Comparison of ENCODE assay signal across 18 cellular contexts in the genomic region with DNA sequence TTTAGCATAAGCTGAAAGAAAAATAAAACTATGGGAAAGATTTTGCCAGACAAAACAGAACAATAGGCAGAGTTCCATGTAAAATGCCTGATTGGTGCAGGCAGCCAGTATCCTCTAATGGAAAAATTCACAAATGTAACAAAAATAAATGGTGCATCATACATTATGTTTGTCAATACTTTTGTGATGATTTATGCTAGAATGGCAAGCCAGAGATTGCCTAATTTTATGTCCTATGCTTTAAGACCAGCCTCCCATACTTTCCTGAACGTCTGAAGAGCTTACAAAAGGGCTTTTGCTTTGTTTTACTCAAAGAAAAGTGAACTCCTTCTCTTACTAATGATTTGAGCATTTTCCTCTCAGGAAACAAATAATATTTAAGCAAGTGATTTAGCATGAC.
A peak's percentile ranks its signal among the peaks of the same experiment; 100 is the strongest.
DNase-seq lines count a peak whose midpoint lies in the region; ATAC-seq and TF ChIP-seq lines count a peak whose summit lies in the region.
"Had no signal": no experiment of that assay in that cellular context is flagged by ENCODE, and none has a peak within 500 bp of the region (broad histone marks: within the 10 kb centered on the region; RNA-seq: fewer than 3 reads in every experiment).

No MANE protein-coding gene starts in this region.

- peaks cover 9% of the 10 kb centered on the region for H3K9me3 Mint-ChIP-seq in chondrocyte (ENCODE audit: low read depth)
- H3K9me3 Mint-ChIP-seq in activated CD4-positive, alpha-beta T cell treated with anti-CD3 and anti-CD28 coated beads, Interleukin-2, amount 10 ng/mL, durations not matched to agents 7 days and 5 days, result no peaks in the 10 kb centered on the region

- no peak for ATAC-seq in gastrocnemius medialis
- ATAC-seq: GM12878, GM23338, K562 had no signal

- intact Hi-C loops in gastrocnemius medialis (cut with DNase I; ENCODE audit: low total_unique reads), result no loop called here

- H3K27me3 ChIP-seq in smooth muscle cell (ENCODE audit: low read depth), result no peaks in the 10 kb centered on the region
- H3K27me3 ChIP-seq in gastrocnemius medialis, result no peaks in the 10 kb centered on the region

- no peak for TF ChIP-seq POLR2A in gastrocnemius medialis (IDR thresholded peaks at IDR 0.05)

- DNase-seq in HCEC 1CT (peak; percentile 50), chondrocyte (ENCODE audit: low spot score) (no peak), fibroblast of the aortic adventitia (ENCODE audit: low read depth) (peak; percentile 38), smooth muscle cell (lab: John Stamatoyannopoulos, UW; ENCODE audit: unreplicated experiment) (no peak), gastrocnemius medialis (no peak), AML-193 (lab: John Stamatoyannopoulos, UW) (no peak)
- no peak for DNase-seq in activated CD4-positive, alpha-beta T cell treated with anti-CD3 and anti-CD28 coated beads, Interleukin-2, amount 10 ng/mL, durations not matched to agents 7 days and 5 days
- DNase-seq: DND-41, MV-4-11, NCI-H1417 treated with DMSO at 0.1 percent for 48 hours, NCI-H2029, NCI-H2171, NCI-H446 treated with DMSO at 0.1 percent for 48 hours had no signal

- TF ChIP-seq CTCF in chondrocyte (IDR thresholded peaks at IDR 0.05) (no peak), fibroblast of the aortic adventitia (IDR thresholded peaks at IDR 0.05; ENCODE audit: insufficient read depth, low read length) (no peak), smooth muscle cell (IDR thresholded peaks at IDR 0.05; ENCODE audit: borderline replicate concordance, insufficient read depth, poor library complexity, severe bottlenecking) (no peak), gastrocnemius medialis (IDR thresholded peaks at IDR 0.05 in 4 of 5, conservative IDR thresholded peaks at IDR 0.05 in 1 of 5) (no peak)

- peak overlapping the region; percentile 27 for H2AFZ ChIP-seq in smooth muscle cell (ENCODE audit: low read depth)
- H2AFZ ChIP-seq: GM23338 had no signal

- POLR2A ChIA-PET in activated CD4-positive, alpha-beta T cell treated with anti-CD3 and anti-CD28 coated beads, Interleukin-2, amount 10 ng/mL, durations not matched to agents 7 days and 5 days (lab: Charles Lee), result no interaction called here

- H3K27ac ChIP-seq in smooth muscle cell (ENCODE audit: low read depth) (peak overlapping the region; percentile 17), gastrocnemius medialis (no peak overlapping the region)
- H3K27ac ChIP-seq: C4-2B, RWPE1 had no signal

- no peak overlapping the region for H3K4me3 ChIP-seq in fibroblast of the aortic adventitia (ENCODE audit: low read depth, low read length)
- H3K4me3 ChIP-seq in smooth muscle cell, result no peak overlapping the region
- no peak overlapping the region for H3K4me3 ChIP-seq in gastrocnemius medialis
- H3K4me3 ChIP-seq: GM12878, GM23338, K562 had no signal

- no peak overlapping the region for H3K4me3 Mint-ChIP-seq in chondrocyte (ENCODE audit: unreplicated experiment)
- no peak overlapping the region for H3K4me3 Mint-ChIP-seq in activated CD4-positive, alpha-beta T cell treated with anti-CD3 and anti-CD28 coated beads, Interleukin-2, amount 10 ng/mL, durations not matched to agents 7 days and 5 days
- H3K4me3 Mint-ChIP-seq: GM23338 had no signal

- in situ Hi-C loops in gastrocnemius medialis (cut with MboI; ENCODE audit: low sequenced_read_pairs in 4 of 4), result no loop called here

- H3K4me2 ChIP-seq in smooth muscle cell, result no peak overlapping the region
- H3K4me2 ChIP-seq: GM23338 had no signal

- WGBS in smooth muscle cell (ENCODE audit: low lambda C conversion rate), result 63% methylated on average over 1 of the region's 1 CpG

- H3K27ac Mint-ChIP-seq in chondrocyte (ENCODE audit: unreplicated experiment), result peak overlapping the region; percentile 92
- H3K27ac Mint-ChIP-seq in activated CD4-positive, alpha-beta T cell treated with anti-CD3 and anti-CD28 coated beads, Interleukin-2, amount 10 ng/mL, durations not matched to agents 7 days and 5 days, result no peak overlapping the region
- H3K27ac Mint-ChIP-seq: GM23338 had no signal

- H3F3A ChIP-seq in smooth muscle cell (ENCODE audit: low read depth), result no peaks in the 10 kb centered on the region

- peaks cover 79% of the 10 kb centered on the region for H3K4me1 Mint-ChIP-seq in chondrocyte (ENCODE audit: low read depth)
- H3K4me1 Mint-ChIP-seq in activated CD4-positive, alpha-beta T cell treated with anti-CD3 and anti-CD28 coated beads, Interleukin-2, amount 10 ng/mL, durations not matched to agents 7 days and 5 days, result no peaks in the 10 kb centered on the region

- H3K4me1 ChIP-seq in smooth muscle cell (ENCODE audit: low read depth), result peaks cover 19% of the 10 kb centered on the region
- no peaks in the 10 kb centered on the region for H3K4me1 ChIP-seq in gastrocnemius medialis

- H3K9ac ChIP-seq in smooth muscle cell (ENCODE audit: low read depth), result no peak overlapping the region

- H4K20me1 ChIP-seq in smooth muscle cell (ENCODE audit: low read depth), result no peaks in the 10 kb centered on the region

- H3K36me3 ChIP-seq in smooth muscle cell (ENCODE audit: low read depth) (no peaks in the 10 kb centered on the region), gastrocnemius medialis (no peaks in the 10 kb centered on the region)

- H3K9me3 ChIP-seq in smooth muscle cell (replicated peaks; ENCODE audit: low read depth), result no peaks in the 10 kb centered on the region
- no peaks in the 10 kb centered on the region for H3K9me3 ChIP-seq in gastrocnemius medialis

- H3K79me2 ChIP-seq in smooth muscle cell (ENCODE audit: low read depth), result no peaks in the 10 kb centered on the region

- peaks cover 5% of the 10 kb centered on the region for H3K36me3 Mint-ChIP-seq in chondrocyte (ENCODE audit: low read depth)
- H3K36me3 Mint-ChIP-seq in activated CD4-positive, alpha-beta T cell treated with anti-CD3 and anti-CD28 coated beads, Interleukin-2, amount 10 ng/mL, durations not matched to agents 7 days and 5 days (ENCODE audit: low read depth), result no peaks in the 10 kb centered on the region

- CTCF ChIA-PET in activated CD4-positive, alpha-beta T cell treated with anti-CD3 and anti-CD28 coated beads, Interleukin-2, amount 10 ng/mL, durations not matched to agents 7 days and 5 days (lab: Charles Lee), result no interaction called here

- no peaks in the 10 kb centered on the region for H3K27me3 Mint-ChIP-seq in chondrocyte (ENCODE audit: low read depth)
- H3K27me3 Mint-ChIP-seq in activated CD4-positive, alpha-beta T cell treated with anti-CD3 and anti-CD28 coated beads, Interleukin-2, amount 10 ng/mL, durations not matched to agents 7 days and 5 days, result no peaks in the 10 kb centered on the region

Comparison
In these comparisons a context has a peak if more than half of its experiments do, and no peak if none do; other contexts are left out.
1. DNase-seq: peak in HCEC 1CT (single experiment) and fibroblast of the aortic adventitia (single experiment); none in chondrocyte (single experiment), smooth muscle cell (single experiment), activated CD4-positive, alpha-beta T cell treated with anti-CD3 and anti-CD28 coated beads, Interleukin-2, amount 10 ng/mL, durations not matched to agents 7 days and 5 days (single experiment), gastrocnemius medialis (0 of 2) and AML-193 (0 of 2).